Comparison of ENCODE assay signal across 15 cellular contexts in genomic region chr1:35560256-35561225, GRCh38. TPM values are rescaled to one million over a fixed set of nuclear protein-coding genes. Genes with fewer than 3 reads are reported as not detected.
A peak's percentile ranks its signal among the peaks of the same experiment; 100 is the strongest.
DNase-seq lines count a peak whose midpoint lies in the region; ATAC-seq, FAIRE-seq and TF ChIP-seq lines count a peak whose summit lies in the region.
"Had no signal": no experiment of that assay in that cellular context is flagged by ENCODE, and none has a peak within 500 bp of the region (broad histone marks: within the 10 kb centered on the region; RNA-seq: fewer than 3 reads in every experiment).

No MANE protein-coding gene starts in this region.

- DNase-seq in NCI-H1105 (lab: John Stamatoyannopoulos, UW) (peak; percentile 34), astrocyte of the cerebellum (ENCODE audit: low read depth) (no peak), kidney (peak; percentile 80), spleen (peak; percentile 76), DMS153 treated with DMSO at 0.1 percent for 48 hours (lab: John Stamatoyannopoulos, UW; ENCODE audit: unreplicated experiment) (no peak), germinal center (ENCODE audit: low spot score) (no peak), NCI-H69 (lab: John Stamatoyannopoulos, UW) (no peak)
- DNase-seq: activated CD4-positive, CD25-positive, alpha-beta regulatory T cell; mesendoderm; NK-92 treated with Interleukin-12 subunit alpha and Interleukin-12 subunit beta, amount 100 ng/mL, for 24 hours; stimulated activated CD4-positive, alpha-beta T cell treated with anti-CD3 and anti-CD28 coated beads, Interleukin-2, amount 100 ng/mL, for 24 hours; trophoblast cell had no signal

- H3K27ac ChIP-seq in kidney (ENCODE audit: low read depth in 2 of 2, low read length in 2 of 2), result no peak overlapping the region
- no peak overlapping the region for H3K27ac ChIP-seq in spleen

- H3K4me1 ChIP-seq in kidney (ENCODE audit: control insufficient read depth in 1 of 2, insufficient read depth in 1 of 2, low read depth in 1 of 2, low read length in 2 of 2) (peaks cover 5 to 16% of the 10 kb centered on the region in 2 donors), spleen (peaks cover 11 to 85% (median 36%) of the 10 kb centered on the region in 6 donors)

- no peak for TF ChIP-seq CTCF in astrocyte of the cerebellum (IDR thresholded peaks at IDR 0.05; ENCODE audit: low read depth, low read length, missing control alignments)
- no peak for TF ChIP-seq CTCF in kidney (IDR thresholded peaks at IDR 0.05; ENCODE audit: borderline replicate concordance, extremely low read depth, insufficient read depth)
- TF ChIP-seq CTCF in spleen (IDR thresholded peaks at IDR 0.05 in 8 of 11, conservative IDR thresholded peaks at IDR 0.05 in 3 of 11), result no peak

- no peak overlapping the region for H3K9ac ChIP-seq in kidney (ENCODE audit: low read length in 2 of 2)

- in situ Hi-C loops in astrocyte of the cerebellum (cut with HindIII; ENCODE audit: low sequenced_read_pairs), result no loop called here

- H3K9me3 ChIP-seq in kidney (ENCODE audit: control insufficient read depth in 1 of 2, low read length in 2 of 2) (no peaks in the 10 kb centered on the region), spleen (no peaks in the 10 kb centered on the region)

- ATAC-seq in GM19463 (IDR thresholded peaks at IDR 0.05; ENCODE audit: unreplicated experiment), result no peak
- ATAC-seq: esophagus mucosa had no signal

- no peak for FAIRE-seq in kidney (lab: Jason Lieb, UNC)
- FAIRE-seq: G401.6 had no signal

- TF ChIP-seq POLR2A in spleen (IDR thresholded peaks at IDR 0.05), result no peak

- peak overlapping the region; percentile 20 for H3K4me3 ChIP-seq in astrocyte of the cerebellum (ENCODE audit: low read depth, low read length)
- H3K4me3 ChIP-seq in kidney (ENCODE audit: low read length in 2 of 2), result no peak overlapping the region
- no peak overlapping the region for H3K4me3 ChIP-seq in spleen

- 81 to 90% (median 87%) methylated on average over 16 to 44 of the region's 44 CpGs for WGBS in spleen, 5 donors

- no peaks in the 10 kb centered on the region for H3K27me3 ChIP-seq in spleen (replicated peaks in 1 of 7)

- H3K36me3 ChIP-seq in kidney (ENCODE audit: control insufficient read depth in 1 of 2, insufficient read depth in 2 of 2, low read length in 2 of 2) (peaks cover 0 to 9% of the 10 kb centered on the region in 2 donors), spleen (peaks cover 0 to 50% (median 5%) of the 10 kb centered on the region in 6 donors)

- intact Hi-C loops in kidney (cut with DNase I) (loop anchor here (5.0 kb wide), 1 partner anchor 108 kb away; no protein-coding TSS in a partner anchor), spleen (cut with DNase I; ENCODE audit: low total_unique reads) (loop anchor here (5.0 kb wide), 1 partner anchor 108 kb away; no protein-coding TSS in a partner anchor)

RNA-seq across cellular contexts. Expression of gene NCDN, which starts 2.9 kb away (rescaled TPM):
- 22.4 TPM for total RNA-seq in kidney
- 14.3 TPM for polyA plus RNA-seq in kidney (ENCODE audit: insufficient read depth, low read depth, low replicate concordance)
- total RNA-seq in spleen, result 10 to 100 TPM; 13.5 to 19.1 (median 17.4) TPM
- 1 to 10 TPM; 4.2 to 9.3 (median 5.0) TPM for polyA plus RNA-seq in spleen

RNA-seq across cellular contexts. Expression of gene KIAA0319L, which starts 3.3 kb away (rescaled TPM):
- total RNA-seq in kidney, result 73.0 TPM
- 30.3 TPM for polyA plus RNA-seq in kidney (ENCODE audit: insufficient read depth, low read depth, low replicate concordance)
- 100 to 1,000 TPM in 1 of 7 donors, 10 to 100 TPM in 6; 52.2 to 103 (median 68.9) TPM for total RNA-seq in spleen
- polyA plus RNA-seq in spleen, result 10 to 100 TPM; 10.5 to 18.5 (median 14.9) TPM

RNA-seq across cellular contexts. Expression of gene TFAP2E, which starts 12.6 kb away (rescaled TPM):
- total RNA-seq in kidney (1.0 TPM), spleen (1 to 10 TPM in 4 of 7 donors, under 1 TPM in 1, not detected in 2; 0.60 to 2.9 (median 1.7) TPM)
- polyA plus RNA-seq in kidney (ENCODE audit: insufficient read depth, low read depth, low replicate concordance) (0.28 TPM), spleen (1 to 10 TPM; 1.6 to 4.4 (median 3.4) TPM)

Comparison
In these comparisons a context has a peak if more than half of its experiments do, and no peak if none do; other contexts are left out.
1. DNase-seq: peak in NCI-H1105 (single experiment), kidney (single experiment) and spleen (single experiment); none in astrocyte of the cerebellum (single experiment), DMS153 treated with DMSO at 0.1 percent for 48 hours (single experiment), germinal center (single experiment) and NCI-H69 (single experiment).